33 cellular contexts compared by ENCODE assay signal in genomic region chr20:17515053-17515452, GRCh38. TPM values are rescaled to one million over a fixed set of nuclear protein-coding genes. Genes with fewer than 3 reads are reported as not detected.
"Had no signal": no experiment of that assay in that cellular context is flagged by ENCODE, and none has a peak within 500 bp of the region (broad histone marks: within the 10 kb centered on the region; RNA-seq: fewer than 3 reads in every experiment).

No MANE protein-coding gene starts in this region.

- H3K4me1 ChIP-seq: adrenal gland, ascending aorta, body of pancreas had no signal

- H3K36me3 ChIP-seq: adrenal gland, ascending aorta, brain microvascular endothelial cell, cardiac muscle cell had no signal

- H3K27me3 ChIP-seq: adrenal gland, ascending aorta, body of pancreas, brain microvascular endothelial cell, cardiac muscle cell had no signal

- H3K4me3 ChIP-seq: adrenal gland, ascending aorta, body of pancreas, cardiac muscle cell had no signal

- H3K27ac ChIP-seq: adrenal gland, ascending aorta, body of pancreas, brain microvascular endothelial cell, cardiac muscle cell had no signal

- DNase-seq: activated effector memory CD4-positive, alpha-beta T cell treated with anti-CD3 and anti-CD28 coated beads, Interleukin-2, amount 50 U/mL, for 16 hours; activated effector memory CD4-positive, alpha-beta T cell treated with Interleukin-2 at 50 U/mL for 16 hours; activated gamma-delta T cell; activated gamma-delta T cell treated with Interleukin-2 at 50 U/mL for 16 hours; activated naive CD4-positive, alpha-beta T cell; activated naive CD4-positive, alpha-beta T cell treated with anti-CD3 and anti-CD28 coated beads for 36 hours; activated naive CD4-positive, alpha-beta T cell treated with anti-CD3 and anti-CD28 coated beads, Interleukin-2, amount 10 ng/mL, durations not matched to agents 7 days and 5 days; activated naive CD4-positive, alpha-beta T cell treated with anti-CD3 and anti-CD28 coated beads, Interleukin-2, amount 50 U/mL, for 16 hours; activated naive CD4-positive, alpha-beta T cell treated with Interleukin-2 at 50 U/mL for 16 hours; activated naive CD8-positive, alpha-beta T cell treated with anti-CD3 and anti-CD28 coated beads for 36 hours; activated naive CD8-positive, alpha-beta T cell treated with anti-CD3 and anti-CD28 coated beads, Interleukin-2, amount 10 ng/mL, durations not matched to agents 7 days and 5 days; activated naive CD8-positive, alpha-beta T cell treated with anti-CD3 and anti-CD28 coated beads, Interleukin-2, amount 50 U/mL, for 24 hours; activated T-cell treated with anti-CD3 and anti-CD28 coated beads, Interleukin-2, amount 50 U/mL, for 1 hour; activated T-cell treated with anti-CD3 and anti-CD28 coated beads, Interleukin-2, amount 50 U/mL, for 24 hours; activated T-cell treated with anti-CD3 and anti-CD28 coated beads, Interleukin-2, amount 50 U/mL, for 4 hours; activated T-cell treated with anti-CD3 and anti-CD28 coated beads, Interleukin-2, amount 50 U/mL, for 48 hours; activated T-cell treated with anti-CD3 and anti-CD28 coated beads, Interleukin-2, amount 50 U/mL, for 72 hours; adrenal gland; amniotic stem cell; amygdala; anterior cingulate cortex; aorta; body of pancreas; brain microvascular endothelial cell; caudate nucleus; central memory CD4-positive, alpha-beta T cell; cerebellar nuclear complex had no signal

- H3K9me3 ChIP-seq: adrenal gland, ascending aorta, body of pancreas had no signal

- FAIRE-seq: astrocyte, bronchial epithelial cell had no signal

- ATAC-seq: activated naive CD4-positive, alpha-beta T cell treated with anti-CD3 and anti-CD28 coated beads, Interleukin-2, amount 50 U/mL, for 72 hours; activated naive CD8-positive, alpha-beta T cell treated with anti-CD3 and anti-CD28 coated beads, Interleukin-2, amount 50 U/mL, for 24 hours; activated T-cell treated with anti-CD3 and anti-CD28 coated beads, Interleukin-2, amount 50 U/mL, for 4 hours; activated T-cell treated with anti-CD3 and anti-CD28 coated beads, Interleukin-2, amount 50 U/mL, for 72 hours; activated T-helper 17 cell treated with anti-CD3 and anti-CD28 coated beads, Interleukin-2, amount 50 U/mL, for 72 hours; body of pancreas had no signal

RNA-seq across cellular contexts. Expression of gene BFSP1, which starts 16.1 kb away (rescaled TPM):
- total RNA-seq: ascending aorta had no signal
